2 cellular contexts compared by ENCODE assay signal in the genomic region with DNA sequence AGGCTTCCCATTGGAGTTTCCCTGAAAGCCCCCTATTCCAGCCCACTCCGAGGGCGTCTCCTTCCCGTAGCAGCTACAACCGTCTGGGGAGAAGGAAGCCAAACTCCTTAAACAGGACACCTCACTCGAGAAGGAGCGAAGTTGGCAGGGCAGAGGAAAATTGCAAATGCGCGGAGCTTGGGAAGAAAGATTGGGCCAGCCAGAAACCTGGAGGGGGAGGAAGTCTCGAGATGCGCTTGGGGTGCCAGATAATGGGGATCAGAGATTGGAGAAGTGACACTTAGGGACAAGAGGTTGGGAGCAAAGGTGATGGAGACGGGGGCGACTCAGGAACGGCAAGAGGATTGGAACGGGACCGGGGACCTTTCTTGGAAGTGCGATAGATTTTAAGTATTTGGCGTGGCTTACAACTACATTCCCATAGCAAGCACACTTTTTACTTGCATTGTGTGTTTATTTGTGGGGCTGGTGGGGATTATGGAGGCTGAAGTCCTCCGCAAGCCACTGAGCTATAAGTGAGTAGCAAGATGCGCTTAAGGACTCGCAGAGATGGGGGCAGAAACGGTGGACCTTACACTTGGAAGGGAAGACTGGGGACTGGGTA.
TF ChIP-seq lines count a peak whose summit lies in the region.

No MANE protein-coding gene starts in this region.

TF ChIP-seq in GM12878, 131 proteins besides CTCF, POLR2A, EP300 and RAD21:
- 0 out of 2 replicates have a peak, but pooled peaks have one; percentile 28 for TF ChIP-seq EZH2 (IDR thresholded peaks at IDR 0.05; ENCODE audit: borderline replicate concordance, control insufficient read depth, low read depth, low read length)
- no peak for TF ChIP-seq SMAD5 (IDR thresholded peaks at IDR 0.05; ENCODE audit: low read depth)

TF ChIP-seq in GM12891, 5 proteins besides CTCF, POLR2A, EP300 and RAD21:
- TF ChIP-seq POU2F2 (IDR thresholded peaks at IDR 0.05; ENCODE audit: low read depth, low read length), result no peak
- TF ChIP-seq SPI1 (IDR thresholded peaks at IDR 0.05; ENCODE audit: low read depth, low read length), result no peak
- no peak for TF ChIP-seq PAX5 (IDR thresholded peaks at IDR 0.05; ENCODE audit: insufficient read depth, low read length, severe bottlenecking)
- TF ChIP-seq POLR2AphosphoS5 (IDR thresholded peaks at IDR 0.05; ENCODE audit: low read depth, low read length), result no peak
- TF ChIP-seq TAF1 (IDR thresholded peaks at IDR 0.05; ENCODE audit: low read depth, low read length), result no peak
